ENCODE assay signal across 11 cellular contexts in the genomic region with DNA sequence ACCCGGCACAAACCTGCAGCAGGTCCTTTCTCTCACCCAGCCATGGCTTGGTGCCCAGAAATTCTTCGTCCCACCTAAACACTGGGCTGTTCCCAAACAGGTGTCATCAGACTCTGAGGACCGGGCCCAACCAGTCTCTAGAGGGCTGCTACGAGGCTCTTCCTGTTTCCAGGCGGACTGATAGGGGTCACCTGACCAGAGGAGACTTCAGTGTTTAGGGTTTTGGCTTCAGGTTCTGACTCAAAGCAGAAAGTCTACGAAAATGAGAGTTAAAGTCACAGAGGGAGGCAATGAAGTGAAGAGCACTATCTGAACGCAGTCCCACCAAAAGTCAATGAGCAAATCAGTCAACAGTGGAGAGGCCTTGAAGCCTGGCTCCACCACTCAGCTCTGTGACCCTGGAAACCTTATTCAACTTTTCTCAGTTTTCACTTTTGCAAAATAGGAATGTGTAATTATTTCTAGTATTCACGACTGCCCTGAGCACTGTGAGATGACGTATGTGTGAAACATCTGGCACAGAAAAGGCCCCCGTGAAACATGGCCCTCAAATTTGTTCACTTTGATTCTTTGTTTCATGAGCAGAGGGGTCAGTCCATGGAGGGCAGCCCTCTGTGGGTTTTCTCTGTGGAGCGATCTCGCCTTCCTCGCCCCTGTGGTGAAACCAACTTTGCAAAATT.
DNase-seq lines count a peak whose midpoint lies in the region; ATAC-seq and TF ChIP-seq lines count a peak whose summit lies in the region.
"Had no signal": no experiment of that assay in that cellular context is flagged by ENCODE, and none has a peak within 500 bp of the region (broad histone marks: within the 10 kb centered on the region; RNA-seq: fewer than 3 reads in every experiment).

No MANE protein-coding gene starts in this region.

- no peak overlapping the region for H3K4me2 ChIP-seq in smooth muscle cell

- no peaks in the 10 kb centered on the region for H3F3A ChIP-seq in smooth muscle cell (ENCODE audit: low read depth)

- H3K27me3 ChIP-seq in smooth muscle cell (ENCODE audit: low read depth): no peaks in the 10 kb centered on the region

- no peak overlapping the region for H3K4me3 Mint-ChIP-seq in activated T-cell treated with anti-CD3 and anti-CD28 coated beads, Interleukin-2, amount 50 U/mL, for 72 hours
- H3K4me3 Mint-ChIP-seq: neural crest cell had no signal

- H3K4me1 ChIP-seq in smooth muscle cell (ENCODE audit: low read depth): no peaks in the 10 kb centered on the region

- 94% methylated on average over 13 of the region's 13 CpGs for WGBS in smooth muscle cell (ENCODE audit: low lambda C conversion rate)

- H3K9me3 Mint-ChIP-seq in activated T-cell treated with anti-CD3 and anti-CD28 coated beads, Interleukin-2, amount 50 U/mL, for 72 hours: no peaks in the 10 kb centered on the region
- H3K9me3 Mint-ChIP-seq: neural crest cell had no signal

- H3K79me2 ChIP-seq in smooth muscle cell (ENCODE audit: low read depth): no peaks in the 10 kb centered on the region

- no peak overlapping the region for H2AFZ ChIP-seq in smooth muscle cell (ENCODE audit: low read depth)

- H3K9me3 ChIP-seq in smooth muscle cell (replicated peaks; ENCODE audit: low read depth): no peaks in the 10 kb centered on the region

- no peak overlapping the region for H3K27ac Mint-ChIP-seq in activated T-cell treated with anti-CD3 and anti-CD28 coated beads, Interleukin-2, amount 50 U/mL, for 72 hours

- DNase-seq in GM10266 (ENCODE audit: extremely low spot score) (peak; percentile 54), NCI-H2029 (lab: John Stamatoyannopoulos, UW) (peak; percentile 94), activated T-cell treated with anti-CD3 and anti-CD28 coated beads for 4 hours (no peak), smooth muscle cell (lab: John Stamatoyannopoulos, UW; ENCODE audit: unreplicated experiment) (no peak), NCI-H128 (lab: John Stamatoyannopoulos, UW; ENCODE audit: unreplicated experiment) (no peak)
- no peak for DNase-seq in activated T-cell treated with anti-CD3 and anti-CD28 coated beads, Interleukin-2, amount 50 U/mL, for 72 hours
- DNase-seq: hippocampal formation had no signal

- ATAC-seq in GM19351 (IDR thresholded peaks at IDR 0.05; ENCODE audit: unreplicated experiment): peak; percentile 89
- ATAC-seq in HG02885 (IDR thresholded peaks at IDR 0.05; ENCODE audit: poor library complexity, unreplicated experiment): peak; percentile 92
- no peak for ATAC-seq in activated T-cell treated with anti-CD3 and anti-CD28 coated beads, Interleukin-2, amount 50 U/mL, for 72 hours (replicated peaks in 1 of 2)

- H4K20me1 ChIP-seq in smooth muscle cell (ENCODE audit: low read depth): no peaks in the 10 kb centered on the region

- no peaks in the 10 kb centered on the region for H3K36me3 ChIP-seq in smooth muscle cell (ENCODE audit: low read depth)

- no peak overlapping the region for H3K9ac ChIP-seq in smooth muscle cell (ENCODE audit: low read depth)

- no peaks in the 10 kb centered on the region for H3K4me1 Mint-ChIP-seq in activated T-cell treated with anti-CD3 and anti-CD28 coated beads, Interleukin-2, amount 50 U/mL, for 72 hours (ENCODE audit: low read depth)

- no peaks in the 10 kb centered on the region for H3K27me3 Mint-ChIP-seq in activated T-cell treated with anti-CD3 and anti-CD28 coated beads, Interleukin-2, amount 50 U/mL, for 72 hours (ENCODE audit: low read depth)

- H3K4me3 ChIP-seq in smooth muscle cell: no peak overlapping the region

- TF ChIP-seq CTCF in GM10266 (IDR thresholded peaks at IDR 0.05; ENCODE audit: control insufficient read depth, insufficient read depth, low read depth, missing control alignments): no peak
- no peak for TF ChIP-seq CTCF in smooth muscle cell (IDR thresholded peaks at IDR 0.05; ENCODE audit: borderline replicate concordance, insufficient read depth, poor library complexity, severe bottlenecking)

- no peak overlapping the region for H3K27ac ChIP-seq in smooth muscle cell (ENCODE audit: low read depth)
- H3K27ac ChIP-seq: C4-2B had no signal

- H3K36me3 Mint-ChIP-seq in activated T-cell treated with anti-CD3 and anti-CD28 coated beads, Interleukin-2, amount 50 U/mL, for 72 hours (ENCODE audit: insufficient read depth in 2 of 2): no peaks in the 10 kb centered on the region

Comparison
In these comparisons a context has a peak if more than half of its experiments do, and no peak if none do; other contexts are left out.
1. DNase-seq: peak in GM10266 (single experiment) and NCI-H2029 (single experiment); none in activated T-cell treated with anti-CD3 and anti-CD28 coated beads for 4 hours (single experiment), smooth muscle cell (single experiment), activated T-cell treated with anti-CD3 and anti-CD28 coated beads, Interleukin-2, amount 50 U/mL, for 72 hours (0 of 2) and NCI-H128 (single experiment).
2. ATAC-seq: peak in GM19351 (single experiment) and HG02885 (single experiment); none in activated T-cell treated with anti-CD3 and anti-CD28 coated beads, Interleukin-2, amount 50 U/mL, for 72 hours (0 of 2).